In genomic region chr19:52946322-52947310, GRCh38 we compare ENCODE assay signal across 10 cellular contexts. TPM values are rescaled to one million over a fixed set of nuclear protein-coding genes. Genes with fewer than 3 reads are reported as not detected.
DNase-seq lines count a peak whose midpoint lies in the region; ATAC-seq, FAIRE-seq and TF ChIP-seq lines count a peak whose summit lies in the region.
"Had no signal": no experiment of that assay in that cellular context is flagged by ENCODE, and none has a peak within 500 bp of the region (broad histone marks: within the 10 kb centered on the region; RNA-seq: fewer than 3 reads in every experiment).

No MANE protein-coding gene starts in this region.

- no peaks in the 10 kb centered on the region for H4K20me1 ChIP-seq in Karpas-422 (ENCODE audit: insufficient read depth, low read depth, low read length)

- H3K27ac Mint-ChIP-seq in brain: no peak overlapping the region
- peak overlapping the region; percentile 59 for H3K27ac Mint-ChIP-seq in stimulated activated naive B cell treated with anti-CD40 and anti-IgM and Interleukin-4, amounts not matched to agents 10 μg/mL and 1 μg/mL and 100 μg/mL, for 72 hours
- H3K27ac Mint-ChIP-seq in stimulated activated memory B cell treated with anti-CD40 and anti-IgM and Interleukin-4, amounts not matched to agents 10 μg/mL and 1 μg/mL and 100 μg/mL, for 72 hours: no peak overlapping the region

- H3K4me1 ChIP-seq in Karpas-422 (ENCODE audit: low read length) (peaks cover 4% of the 10 kb centered on the region), iPS-20b (ENCODE audit: insufficient read depth, low read length) (peaks cover 23% of the 10 kb centered on the region; the same call in 1 of the 2 replicates)

- no peak overlapping the region for H3K27ac ChIP-seq in Karpas-422 (ENCODE audit: low read length)
- no peak overlapping the region for H3K27ac ChIP-seq in iPS-20b (ENCODE audit: low read length)
- H3K27ac ChIP-seq: thoracic aorta had no signal

- peak; percentile 84 for DNase-seq in Karpas-422
- no peak for DNase-seq in stimulated activated naive B cell treated with anti-CD40 and anti-IgM and Interleukin-4, amounts not matched to agents 10 μg/mL and 1 μg/mL and 100 μg/mL, for 72 hours
- DNase-seq in GM19239 (ENCODE audit: insufficient read length, low spot score): no peak

- H3K27me3 Mint-ChIP-seq in brain: peaks cover 3% of the 10 kb centered on the region
- no peaks in the 10 kb centered on the region for H3K27me3 Mint-ChIP-seq in stimulated activated naive B cell treated with anti-CD40 and anti-IgM and Interleukin-4, amounts not matched to agents 10 μg/mL and 1 μg/mL and 100 μg/mL, for 72 hours
- no peaks in the 10 kb centered on the region for H3K27me3 Mint-ChIP-seq in stimulated activated memory B cell treated with anti-CD40 and anti-IgM and Interleukin-4, amounts not matched to agents 10 μg/mL and 1 μg/mL and 100 μg/mL, for 72 hours

- H3K9ac ChIP-seq in Karpas-422 (ENCODE audit: low read length) (no peak overlapping the region), iPS-20b (ENCODE audit: low read depth, low read length) (no peak overlapping the region)

- no peak overlapping the region for H2AFZ ChIP-seq in Karpas-422 (ENCODE audit: low read length)

- no peak for FAIRE-seq in GM19239 (lab: Jason Lieb, UNC)
- FAIRE-seq: G401.6 had no signal

- H3K9me3 ChIP-seq in Karpas-422 (ENCODE audit: low read length) (peaks cover 32% of the 10 kb centered on the region), iPS-20b (ENCODE audit: insufficient read depth, low read depth, low read length) (peaks cover 34% of the 10 kb centered on the region)

- H3K27me3 ChIP-seq in Karpas-422 (ENCODE audit: low read length) (no peaks in the 10 kb centered on the region), iPS-20b (ENCODE audit: insufficient read depth, low read length) (no peaks in the 10 kb centered on the region)

- H3K4me1 Mint-ChIP-seq in brain: peaks cover 31% of the 10 kb centered on the region
- H3K4me1 Mint-ChIP-seq in stimulated activated naive B cell treated with anti-CD40 and anti-IgM and Interleukin-4, amounts not matched to agents 10 μg/mL and 1 μg/mL and 100 μg/mL, for 72 hours: peaks cover 3 to 5% of the 10 kb centered on the region in 2 donors
- peaks cover 5% of the 10 kb centered on the region for H3K4me1 Mint-ChIP-seq in stimulated activated memory B cell treated with anti-CD40 and anti-IgM and Interleukin-4, amounts not matched to agents 10 μg/mL and 1 μg/mL and 100 μg/mL, for 72 hours

- H3K36me3 Mint-ChIP-seq in brain: peaks cover 40% of the 10 kb centered on the region
- peaks cover 34% of the 10 kb centered on the region in 2 donors for H3K36me3 Mint-ChIP-seq in stimulated activated naive B cell treated with anti-CD40 and anti-IgM and Interleukin-4, amounts not matched to agents 10 μg/mL and 1 μg/mL and 100 μg/mL, for 72 hours
- H3K36me3 Mint-ChIP-seq in stimulated activated memory B cell treated with anti-CD40 and anti-IgM and Interleukin-4, amounts not matched to agents 10 μg/mL and 1 μg/mL and 100 μg/mL, for 72 hours: peaks cover 24% of the 10 kb centered on the region

- no peak overlapping the region for H3K4me2 ChIP-seq in Karpas-422 (ENCODE audit: low read depth, low read length, poor library complexity, severe bottlenecking)

- H3K79me2 ChIP-seq in Karpas-422 (ENCODE audit: low read length): peaks cover 8% of the 10 kb centered on the region

- H3K4me3 ChIP-seq in Karpas-422 (ENCODE audit: low read length): no peak overlapping the region
- peak overlapping the region; percentile 67; the same call in 1 of the 2 replicates for H3K4me3 ChIP-seq in iPS-20b (ENCODE audit: low read length)
- H3K4me3 ChIP-seq: thoracic aorta had no signal

- H3K4me3 Mint-ChIP-seq in brain: peak overlapping the region in 3 of 5 experiments; percentile 32 to 56 (median 38)
- H3K4me3 Mint-ChIP-seq in stimulated activated naive B cell treated with anti-CD40 and anti-IgM and Interleukin-4, amounts not matched to agents 10 μg/mL and 1 μg/mL and 100 μg/mL, for 72 hours: peak overlapping the region in 1 of 2 donors; percentile 34
- H3K4me3 Mint-ChIP-seq in stimulated activated memory B cell treated with anti-CD40 and anti-IgM and Interleukin-4, amounts not matched to agents 10 μg/mL and 1 μg/mL and 100 μg/mL, for 72 hours: no peak overlapping the region

- ATAC-seq in stimulated activated naive B cell treated with anti-CD40 and anti-IgM and Interleukin-4, amounts not matched to agents 10 μg/mL and 1 μg/mL and 100 μg/mL, for 72 hours (replicated peaks): peak in 1 of 2 donors; percentile 20
- ATAC-seq in HG03175 (IDR thresholded peaks at IDR 0.05; ENCODE audit: unreplicated experiment): no peak
- ATAC-seq in stimulated activated memory B cell treated with anti-CD40 and anti-IgM and Interleukin-4, amounts not matched to agents 10 μg/mL and 1 μg/mL and 100 μg/mL, for 72 hours: no peak
- ATAC-seq: activated naive CD4-positive, alpha-beta T cell treated with anti-CD3 and anti-CD28 coated beads, Interleukin-2, amount 50 U/mL, for 72 hours had no signal

- H3K36me3 ChIP-seq in Karpas-422 (ENCODE audit: insufficient read depth, low read length): peaks cover 27% of the 10 kb centered on the region
- H3K36me3 ChIP-seq in iPS-20b (ENCODE audit: insufficient read depth, low read depth, low read length): peaks cover 27% of the 10 kb centered on the region

- TF ChIP-seq CTCF in brain (conservative IDR thresholded peaks at IDR 0.05): no peak

- H3K9me3 Mint-ChIP-seq in brain: peaks cover 25 to 39% (median 33%) of the 10 kb centered on the region in 5 experiments
- peaks cover 18 to 21% of the 10 kb centered on the region in 2 donors for H3K9me3 Mint-ChIP-seq in stimulated activated naive B cell treated with anti-CD40 and anti-IgM and Interleukin-4, amounts not matched to agents 10 μg/mL and 1 μg/mL and 100 μg/mL, for 72 hours
- H3K9me3 Mint-ChIP-seq in stimulated activated memory B cell treated with anti-CD40 and anti-IgM and Interleukin-4, amounts not matched to agents 10 μg/mL and 1 μg/mL and 100 μg/mL, for 72 hours: peaks cover 16% of the 10 kb centered on the region

- no peaks in the 10 kb centered on the region for H3K9me2 ChIP-seq in Karpas-422 (replicated peaks; ENCODE audit: insufficient read depth, low read length)

RNA-seq across cellular contexts. Expression of gene ZNF816, which starts 16.1 kb away (rescaled TPM):
- total RNA-seq in Karpas-422 (2014; rRNA removed; shearing (Covaris generic); ENCODE audit: low replicate concordance): 15.2 and 20.0 TPM in 2 replicates
- 2.4 TPM for polyA plus RNA-seq in brain (ENCODE audit: insufficient read depth, low read depth, low replicate concordance)

RNA-seq across cellular contexts. Expression of gene ZNF888, which starts 23.4 kb away (rescaled TPM):
- 6.0 and 10.5 TPM in 2 replicates for total RNA-seq in Karpas-422 (2014; rRNA removed; shearing (Covaris generic); ENCODE audit: low replicate concordance)
- polyA plus RNA-seq in brain (ENCODE audit: insufficient read depth, low read depth, low replicate concordance): 0.78 TPM

RNA-seq across cellular contexts. Expression of gene ZNF320, which starts 49.2 kb away (rescaled TPM):
- total RNA-seq in Karpas-422 (2014; rRNA removed; shearing (Covaris generic); ENCODE audit: low replicate concordance): 18.9 and 23.7 TPM in 2 replicates
- polyA plus RNA-seq in brain (ENCODE audit: insufficient read depth, low read depth, low replicate concordance): 4.1 TPM
